8 cellular contexts compared by ENCODE assay signal in genomic region chr2:181656450-181657261, GRCh38. TPM values are rescaled to one million over a fixed set of nuclear protein-coding genes. Genes with fewer than 3 reads are reported as not detected.
DNase-seq lines count a peak whose midpoint lies in the region; ATAC-seq and TF ChIP-seq lines count a peak whose summit lies in the region.

Gene CERKL (minus strand): TSS chr2:181657105. CDS start chr2:181657006, 99 bp downstream.

- peak; percentile 81 for DNase-seq in NCI-H1694 (lab: John Stamatoyannopoulos, UW)
- no peak for DNase-seq in NCI-H1694 treated with DMSO at 0.1 percent for 48 hours (lab: John Stamatoyannopoulos, UW)
- DNase-seq in activated CD4-positive, CD25-positive, alpha-beta regulatory T cell treated with anti-CD3 and anti-CD28 coated beads, Interleukin-2, amount 50 U/mL, for 72 hours = peak; percentile 33
- DNase-seq in fibroblast of pulmonary artery (ENCODE audit: low read depth) = peak; percentile 14
- DNase-seq in neural crest cell (ENCODE audit: low read depth, low spot score) = peak; percentile 33
- DNase-seq in T-helper 9 cell = no peak

- peak; percentile 86 for ATAC-seq in GM21717 (IDR thresholded peaks at IDR 0.05; ENCODE audit: unreplicated experiment)

- H3K9me3 ChIP-seq in HUES6 (ENCODE audit: control insufficient read depth, insufficient read depth, low read depth, low read length) = no peaks in the 10 kb centered on the region

- H3K27me3 Mint-ChIP-seq in neural crest cell (ENCODE audit: low read depth) = peaks cover 95% of the 10 kb centered on the region

- TF ChIP-seq CTCF in fibroblast of pulmonary artery (IDR thresholded peaks at IDR 0.05; ENCODE audit: low read length, missing control alignments) = no peak
- peak; percentile 16 for TF ChIP-seq CTCF in neural crest cell (conservative IDR thresholded peaks at IDR 0.05)

- no peak within 1 kb of the TSS for H3K27ac ChIP-seq in HUES6 (ENCODE audit: low read depth, low read length)

- peaks cover 8% of the 10 kb centered on the region for H3K4me1 Mint-ChIP-seq in neural crest cell

- H3K36me3 ChIP-seq in HUES6 (ENCODE audit: control insufficient read depth, insufficient read depth, low read length) = no peaks in the 10 kb centered on the region

- H3K9ac ChIP-seq in HUES6 (ENCODE audit: low read length) = peak within 1 kb of the TSS; percentile 27

- peaks cover 7% of the 10 kb centered on the region; the same call in 1 of the 2 replicates for H3K4me1 ChIP-seq in HUES6 (ENCODE audit: control insufficient read depth, insufficient read depth, low read length)

- peaks cover 99% of the 10 kb centered on the region for H3K27me3 ChIP-seq in HUES6 (ENCODE audit: control insufficient read depth, insufficient read depth, low read length)

- peak within 1 kb of the TSS; percentile 83 for H3K4me3 Mint-ChIP-seq in neural crest cell

- peak within 1 kb of the TSS; percentile 74 for H3K4me3 ChIP-seq in HUES6 (ENCODE audit: low read depth, low read length)
- H3K4me3 ChIP-seq in fibroblast of pulmonary artery (replicated peaks; ENCODE audit: low read depth, low read length) = peak within 1 kb of the TSS; percentile 52

- H3K36me3 Mint-ChIP-seq in neural crest cell (ENCODE audit: low read depth) = no peaks in the 10 kb centered on the region

- H3K9me3 Mint-ChIP-seq in neural crest cell = no peaks in the 10 kb centered on the region

- no peak within 1 kb of the TSS for H3K27ac Mint-ChIP-seq in neural crest cell (ENCODE audit: unreplicated experiment)

RNA-seq across cellular contexts. Expression of gene CERKL, which starts in this region (rescaled TPM):
- total RNA-seq in neural crest cell = 0.23 and 0.28 TPM in 2 replicates

Comparison
In these comparisons a context has a peak if more than half of its experiments do, and no peak if none do; other contexts are left out.
1. DNase-seq: peak in NCI-H1694 (single experiment), activated CD4-positive, CD25-positive, alpha-beta regulatory T cell treated with anti-CD3 and anti-CD28 coated beads, Interleukin-2, amount 50 U/mL, for 72 hours (single experiment) and fibroblast of pulmonary artery (single experiment); none in NCI-H1694 treated with DMSO at 0.1 percent for 48 hours (single experiment) and T-helper 9 cell (single experiment).
2. Peak in DNase-seq in neural crest cell; RNA of the gene not detected or under 1 TPM.